8 cellular contexts compared by ENCODE assay signal in genomic region chr4:2787230-2788100, GRCh38. TPM values are rescaled to one million over a fixed set of nuclear protein-coding genes. Genes with fewer than 3 reads are reported as not detected.
A peak's percentile ranks its signal among the peaks of the same experiment; 100 is the strongest.
DNase-seq lines count a peak whose midpoint lies in the region; ATAC-seq and TF ChIP-seq lines count a peak whose summit lies in the region.

No MANE protein-coding gene starts in this region.

- H2AFZ ChIP-seq in SU-DHL-6 (ENCODE audit: low read depth, low read length, severe bottlenecking) (no peak overlapping the region), neural progenitor cell (replicated peaks) (no peak overlapping the region)

- H3K4me3 Mint-ChIP-seq in neural progenitor cell: no peak overlapping the region

- H3K4me3 ChIP-seq in SU-DHL-6 (ENCODE audit: insufficient read depth, low read length, poor library complexity, severe bottlenecking) (no peak overlapping the region), neural progenitor cell (no peak overlapping the region)

- H4K20me1 ChIP-seq in SU-DHL-6 (ENCODE audit: low read depth, low read length): no peaks in the 10 kb centered on the region
- no peaks in the 10 kb centered on the region for H4K20me1 ChIP-seq in neural progenitor cell (ENCODE audit: low read depth)

- ATAC-seq in GM18909 (IDR thresholded peaks at IDR 0.05; ENCODE audit: poor library complexity, unreplicated experiment) (peak; percentile 69), HG02970 (IDR thresholded peaks at IDR 0.05; ENCODE audit: low FRiP score, unreplicated experiment) (peak; percentile 53), esophagus mucosa (peak; percentile 28)

- peaks cover 8% of the 10 kb centered on the region for H3K27me3 Mint-ChIP-seq in neural progenitor cell (ENCODE audit: insufficient read depth, low read depth)

- DNase-seq in stimulated activated CD4-positive, alpha-beta T cell treated with anti-CD3 and anti-CD28 coated beads, Interleukin-2, amount 100 ng/mL, for 4 hours (ENCODE audit: low read depth): peak; percentile 77
- DNase-seq in NCI-H128 (lab: John Stamatoyannopoulos, UW; ENCODE audit: unreplicated experiment) (no peak), DMS114 treated with DMSO at 0.1 percent for 48 hours (lab: John Stamatoyannopoulos, UW; ENCODE audit: unreplicated experiment) (no peak), neural progenitor cell (ENCODE audit: low spot score) (no peak)

- H3K4me1 ChIP-seq in neural progenitor cell: no peaks in the 10 kb centered on the region

- H3K4me2 ChIP-seq in SU-DHL-6 (ENCODE audit: low read depth, low read length, poor library complexity, severe bottlenecking): peak overlapping the region; percentile 16
- H3K4me2 ChIP-seq in neural progenitor cell: no peak overlapping the region

- no peaks in the 10 kb centered on the region for H3K27me3 ChIP-seq in SU-DHL-6 (ENCODE audit: low read length)
- H3K27me3 ChIP-seq in neural progenitor cell: peaks cover 5% of the 10 kb centered on the region

- H3K9me3 Mint-ChIP-seq in neural progenitor cell: peaks cover 6% of the 10 kb centered on the region

- H3F3A ChIP-seq in SU-DHL-6 (ENCODE audit: insufficient read depth) (peaks cover 5% of the 10 kb centered on the region; the same call in 1 of the 2 replicates), neural progenitor cell (ENCODE audit: low read depth) (peaks cover 7% of the 10 kb centered on the region)

- H3K9ac ChIP-seq in SU-DHL-6 (ENCODE audit: low read length) (peak overlapping the region; percentile 9; the same call in 1 of the 2 replicates), neural progenitor cell (no peak overlapping the region)

- H3K27ac Mint-ChIP-seq in neural progenitor cell: no peak overlapping the region

- H3K36me3 Mint-ChIP-seq in neural progenitor cell: no peaks in the 10 kb centered on the region

- H3K27ac ChIP-seq in SU-DHL-6 (ENCODE audit: low read depth, low read length) (peak overlapping the region; percentile 37; the same call in 1 of the 2 replicates), neural progenitor cell (no peak overlapping the region)

- TF ChIP-seq CTCF in SU-DHL-6 (IDR thresholded peaks at IDR 0.05; ENCODE audit: insufficient read depth, low read length, poor library complexity, severe bottlenecking) (no peak), neural progenitor cell (IDR thresholded peaks at IDR 0.05) (no peak)

- peaks cover 8% of the 10 kb centered on the region for H3K4me1 Mint-ChIP-seq in neural progenitor cell

- no peaks in the 10 kb centered on the region for H3K9me2 ChIP-seq in SU-DHL-6 (replicated peaks; ENCODE audit: insufficient read depth, low read length)

- H3K79me2 ChIP-seq in SU-DHL-6 (ENCODE audit: insufficient read depth, low read length) (no peaks in the 10 kb centered on the region), neural progenitor cell (ENCODE audit: low read depth) (no peaks in the 10 kb centered on the region)

- no peaks in the 10 kb centered on the region for H3K9me3 ChIP-seq in SU-DHL-6 (ENCODE audit: insufficient read depth, low read length)
- H3K9me3 ChIP-seq in neural progenitor cell (ENCODE audit: low read depth): no peaks in the 10 kb centered on the region

- H3K36me3 ChIP-seq in SU-DHL-6 (ENCODE audit: low read length): no peaks in the 10 kb centered on the region
- H3K36me3 ChIP-seq in neural progenitor cell: no peaks in the 10 kb centered on the region

RNA-seq across cellular contexts. Expression of gene SH3BP2, which starts 5.4 kb away (rescaled TPM):
- total RNA-seq in esophagus mucosa (32.6 TPM), neural progenitor cell (ENCODE audit: low replicate concordance) (11.8 and 30.8 TPM in 2 replicates)

RNA-seq across cellular contexts. Expression of gene TNIP2, which starts 31.3 kb away (rescaled TPM):
- 25.1 TPM for total RNA-seq in esophagus mucosa
- total RNA-seq in neural progenitor cell (ENCODE audit: low replicate concordance): 24.5 and 37.6 TPM in 2 replicates

RNA-seq across cellular contexts. Expression of gene ADD1, which starts 56.2 kb away (rescaled TPM):
- 133 TPM for total RNA-seq in esophagus mucosa
- 131 and 140 TPM in 2 replicates for total RNA-seq in neural progenitor cell (ENCODE audit: low replicate concordance)
